In the genomic region with DNA sequence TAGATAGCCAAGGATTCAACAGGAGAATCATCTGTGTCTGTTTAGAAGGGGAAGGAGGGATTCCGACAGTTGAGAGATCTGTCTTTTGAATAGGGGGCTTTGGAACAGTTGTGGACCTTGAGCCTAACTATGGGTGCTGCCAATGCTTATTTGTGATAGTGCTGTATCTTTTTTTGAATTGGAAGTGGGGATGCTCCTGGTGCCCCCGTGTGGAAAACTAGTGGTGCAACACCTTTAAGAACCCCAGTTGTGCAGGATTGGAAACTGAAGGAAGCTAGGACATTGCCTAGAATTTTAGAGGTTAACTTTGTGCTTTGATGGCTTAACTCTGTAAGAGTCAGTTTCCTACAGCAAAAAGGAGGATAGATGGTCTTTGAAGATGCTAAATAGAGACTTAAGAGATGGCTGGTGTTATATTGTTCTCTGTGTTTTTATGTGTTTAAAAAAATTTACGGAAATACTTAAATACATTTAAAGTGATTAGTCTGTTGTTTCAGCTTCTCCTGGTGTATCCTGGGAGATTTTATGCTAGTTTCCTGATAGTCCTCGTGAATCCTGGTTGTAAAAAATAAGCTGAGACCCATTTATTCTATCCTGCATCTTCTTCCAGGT, we compare ENCODE assay signal across 8 cellular contexts.
DNase-seq lines count a peak whose midpoint lies in the region; ATAC-seq, FAIRE-seq and TF ChIP-seq lines count a peak whose summit lies in the region.

No MANE protein-coding gene starts in this region.

- intact Hi-C loops in ovary (cut with DNase I): loop anchor here in 2 of 4 donors (5.0 kb wide), 2 partner anchors 189 to 194 kb away; no protein-coding TSS in a partner anchor

- ATAC-seq in GM21360 (IDR thresholded peaks at IDR 0.05; ENCODE audit: unreplicated experiment): no peak

- TF ChIP-seq CTCF in AG09309 (IDR thresholded peaks at IDR 0.05; ENCODE audit: control insufficient read depth, insufficient read depth, low read depth, low read length, missing control alignments) (peak; percentile 85), foreskin fibroblast (IDR thresholded peaks at IDR 0.05; ENCODE audit: low read depth, low read length) (peak; percentile 81), ovary (IDR thresholded peaks at IDR 0.05) (peak; percentile 41 to 70 (median 57))

- no peak overlapping the region for H3K27ac ChIP-seq in ovary

- H3K36me3 ChIP-seq in ovary: no peaks in the 10 kb centered on the region

- H3K4me3 ChIP-seq in AG09309 (ENCODE audit: control insufficient read depth, low read depth, low read length) (no peak overlapping the region), foreskin fibroblast (ENCODE audit: low read depth in 1 of 2, low read length in 2 of 2) (no peak overlapping the region), ovary (no peak overlapping the region)

- H3K27me3 ChIP-seq in ovary: no peaks in the 10 kb centered on the region

- TF ChIP-seq EP300 in ovary (IDR thresholded peaks at IDR 0.05): no peak

- TF ChIP-seq POLR2A in GM12892 (IDR thresholded peaks at IDR 0.05; ENCODE audit: low read depth, low read length) (no peak), ovary (IDR thresholded peaks at IDR 0.05) (no peak)

- DNase-seq in AG09309 (ENCODE audit: low read depth) (no peak), GM12892 (ENCODE audit: insufficient read length) (no peak), NCI-H526 treated with DMSO at 0.1 percent for 48 hours (lab: John Stamatoyannopoulos, UW) (peak; percentile 27), activated T-cell treated with anti-CD3 and anti-CD28 coated beads for 4 hours (peak; percentile 23), foreskin fibroblast (peak; percentile 50 to 81), ovary (peak in 3 of 5 donors; percentile 32 to 53 (median 44)), amniotic stem cell (lab: John Stamatoyannopoulos, UW) (no peak)

- FAIRE-seq in GM12892 (lab: Jason Lieb, UNC): peak; percentile 44

- WGBS in ovary, 3 donors: 53 to 57% (median 53%) methylated on average over 4 of the region's 4 CpGs

- H3K4me1 ChIP-seq in ovary (ENCODE audit: insufficient read depth): no peaks in the 10 kb centered on the region

- no peaks in the 10 kb centered on the region for H3K9me3 ChIP-seq in ovary

Comparison
In these comparisons a context has a peak if more than half of its experiments do, and no peak if none do; other contexts are left out.
1. DNase-seq: peak in NCI-H526 treated with DMSO at 0.1 percent for 48 hours (single experiment), activated T-cell treated with anti-CD3 and anti-CD28 coated beads for 4 hours (single experiment), foreskin fibroblast (2 of 2) and ovary (3 of 5); none in AG09309 (single experiment), GM12892 (single experiment) and amniotic stem cell (single experiment).
2. Peak in every context shown above with its lines, with median percentiles within 50 percentile points of each other: CTCF ChIP-seq.